ENCODE assay signal across 7 cellular contexts in genomic region chr1:1780598-1781525, GRCh38. TPM values are rescaled to one million over a fixed set of nuclear protein-coding genes. Genes with fewer than 3 reads are reported as not detected.
DNase-seq lines count a peak whose midpoint lies in the region; ATAC-seq and TF ChIP-seq lines count a peak whose summit lies in the region.

No MANE protein-coding gene starts in this region.

- H4K91ac ChIP-seq in H9 (ENCODE audit: insufficient read length, low read depth, low read length) = no peak overlapping the region

- no peak overlapping the region for H4K8ac ChIP-seq in H9 (replicated peaks; ENCODE audit: insufficient read length, low read depth, low read length)

- no peak overlapping the region for H3K14ac ChIP-seq in H9 (ENCODE audit: insufficient read depth, low read length)

- no peak for DNase-seq in H9
- DNase-seq in esophagus squamous epithelium (lab: John Stamatoyannopoulos, UW) = no peak
- no peak for DNase-seq in stimulated activated effector memory CD8-positive, alpha-beta T cell treated with anti-CD3 and anti-CD28 coated beads, Interleukin-12 subunit alpha, Interleukin-12 subunit beta, amount 100 ng/mL, for 72 hours (ENCODE audit: low spot score in 2 of 2)
- no peak for DNase-seq in foreskin melanocyte

- peak overlapping the region; percentile 94 to 98 (median 94) for H3K27ac Mint-ChIP-seq in H9
- peak overlapping the region; percentile 93 for H3K27ac Mint-ChIP-seq in stimulated activated effector memory CD8-positive, alpha-beta T cell treated with anti-CD3 and anti-CD28 coated beads, Interleukin-12 subunit alpha, Interleukin-12 subunit beta, amount 100 ng/mL, for 72 hours

- intact Hi-C loops in esophagus squamous epithelium (cut with DNase I) = no loop called here

- H3K27me3 ChIP-seq in H9 (ENCODE audit: insufficient read depth, low read length) (no peaks in the 10 kb centered on the region), esophagus squamous epithelium (no peaks in the 10 kb centered on the region)

- no peaks in the 10 kb centered on the region; a peak in 1 of 5 replicates for H3K9me3 Mint-ChIP-seq in H9
- no peaks in the 10 kb centered on the region for H3K9me3 Mint-ChIP-seq in stimulated activated effector memory CD8-positive, alpha-beta T cell treated with anti-CD3 and anti-CD28 coated beads, Interleukin-12 subunit alpha, Interleukin-12 subunit beta, amount 100 ng/mL, for 72 hours

- no peak overlapping the region for H2BK15ac ChIP-seq in H9 (ENCODE audit: low read depth, low read length)

- H4K20me1 ChIP-seq in H9 (ENCODE audit: control insufficient read depth, insufficient read depth, insufficient read length) = no peaks in the 10 kb centered on the region

- no peaks in the 10 kb centered on the region for H3K79me1 ChIP-seq in H9 (ENCODE audit: insufficient read depth, low read depth, low read length, poor library complexity, severe bottlenecking)

- WGBS in H9 (ENCODE audit: extremely low coverage, insufficient read length, low lambda C conversion rate) = no CpG with 5 or more reads among the region's 7 CpGs
- WGBS in esophagus squamous epithelium, 2 donors = 54 to 70% methylated on average over 5 of the region's 7 CpGs

- H3K27me3 Mint-ChIP-seq in H9 (ENCODE audit: low read depth) = no peaks in the 10 kb centered on the region; the same call in 1 of the 2 replicates

- no peak overlapping the region for H3K56ac ChIP-seq in H9 (ENCODE audit: insufficient read length, low read depth, low read length)

- H3K27ac ChIP-seq in H9 (ENCODE audit: insufficient read length, low read depth, low read length) (peak overlapping the region; percentile 45), esophagus squamous epithelium (peak overlapping the region; percentile 63 to 98 (median 88))

- H2AK5ac ChIP-seq in H9 (ENCODE audit: insufficient read length, low read length) = no peak overlapping the region

- no peak overlapping the region for H2AFZ ChIP-seq in H9 (ENCODE audit: low read length)

- H3K9ac ChIP-seq in H9 (ENCODE audit: extremely low read depth, insufficient read length, low read length) = no peak overlapping the region

- H3T11ph ChIP-seq in H9 (ENCODE audit: low read length) = no peak overlapping the region

- peaks cover 4 to 17% (median 15%) of the 10 kb centered on the region in 3 experiments; a peak in 6 of 7 replicates for H3K36me3 Mint-ChIP-seq in H9 (ENCODE audit: insufficient read depth in 1 of 3, low read depth in 3 of 3)
- H3K36me3 Mint-ChIP-seq in stimulated activated effector memory CD8-positive, alpha-beta T cell treated with anti-CD3 and anti-CD28 coated beads, Interleukin-12 subunit alpha, Interleukin-12 subunit beta, amount 100 ng/mL, for 72 hours = peaks cover 59% of the 10 kb centered on the region

- no peak overlapping the region; the same call in 1 of the 2 replicates for H3K4ac ChIP-seq in H9 (ENCODE audit: low read depth, low read length)

- no peak overlapping the region for H2BK5ac ChIP-seq in H9 (ENCODE audit: insufficient read length, low read length)

- H3K4me2 ChIP-seq in H9 (ENCODE audit: insufficient read depth, insufficient read length, low read length) = peak overlapping the region; percentile 85

- no peak overlapping the region for H4K5ac ChIP-seq in H9 (ENCODE audit: insufficient read length, low read depth, low read length)

- H3K18ac ChIP-seq in H9 (ENCODE audit: insufficient read length, low read depth, low read length) = peak overlapping the region; percentile 74

- H3K36me3 ChIP-seq in esophagus squamous epithelium = peaks cover 0 to 19% (median 0%) of the 10 kb centered on the region in 3 donors

- no peak overlapping the region for H3K4me3 ChIP-seq in esophagus squamous epithelium

- peaks cover 9% of the 10 kb centered on the region for H3K79me2 ChIP-seq in H9 (ENCODE audit: insufficient read depth, low read length)

- peaks cover 24% of the 10 kb centered on the region for H3K23me2 ChIP-seq in H9 (ENCODE audit: insufficient read length, low read depth, low read length, poor library complexity, severe bottlenecking)

- H2BK12ac ChIP-seq in H9 (ENCODE audit: insufficient read length, low read depth, low read length) = no peak overlapping the region

- no peak overlapping the region for H2BK20ac ChIP-seq in H9 (ENCODE audit: low read depth, low read length, poor library complexity, severe bottlenecking)

- H3K4me1 ChIP-seq in H9 (ENCODE audit: insufficient read depth, low read length) (peaks cover 18% of the 10 kb centered on the region), esophagus squamous epithelium (peaks cover 50 to 77% (median 63%) of the 10 kb centered on the region in 3 donors)

- ATAC-seq in SK-N-SH treated with all-trans-retinoic acid at 6 μM for 48 hours (peak; percentile 5; the same call in 2 of the 3 replicates), GM19351 (IDR thresholded peaks at IDR 0.05; ENCODE audit: unreplicated experiment) (no peak), HG03457 (IDR thresholded peaks at IDR 0.05; ENCODE audit: unreplicated experiment) (no peak)
- no peak for ATAC-seq in stimulated activated effector memory CD8-positive, alpha-beta T cell treated with anti-CD3 and anti-CD28 coated beads, Interleukin-12 subunit alpha, Interleukin-12 subunit beta, amount 100 ng/mL, for 72 hours

- no peak overlapping the region for H3K23ac ChIP-seq in H9 (ENCODE audit: insufficient read length, low read depth, low read length)

- no peak overlapping the region for H2BK120ac ChIP-seq in H9 (ENCODE audit: low read depth, low read length, poor library complexity, severe bottlenecking)

- H3K4me1 Mint-ChIP-seq in H9 = peaks cover 43 to 54% of the 10 kb centered on the region in 2 experiments
- peaks cover 56% of the 10 kb centered on the region for H3K4me1 Mint-ChIP-seq in stimulated activated effector memory CD8-positive, alpha-beta T cell treated with anti-CD3 and anti-CD28 coated beads, Interleukin-12 subunit alpha, Interleukin-12 subunit beta, amount 100 ng/mL, for 72 hours

- TF ChIP-seq CTCF in H9 (conservative IDR thresholded peaks at IDR 0.05) = no peak
- no peak for TF ChIP-seq CTCF in esophagus squamous epithelium (IDR thresholded peaks at IDR 0.05)

- TF ChIP-seq POLR2A in esophagus squamous epithelium (IDR thresholded peaks at IDR 0.05) = no peak

- H3K9me3 ChIP-seq in H9 (ENCODE audit: control insufficient read depth, low read depth, low read length) = no peaks in the 10 kb centered on the region
- H3K9me3 ChIP-seq in esophagus squamous epithelium = no peaks in the 10 kb centered on the region

- H3K4me3 Mint-ChIP-seq in H9 = peak overlapping the region; percentile 79 to 84; a peak in 4 of 5 replicates
- H3K4me3 Mint-ChIP-seq in stimulated activated effector memory CD8-positive, alpha-beta T cell treated with anti-CD3 and anti-CD28 coated beads, Interleukin-12 subunit alpha, Interleukin-12 subunit beta, amount 100 ng/mL, for 72 hours = peak overlapping the region; percentile 72

TF ChIP-seq in SK-N-SH treated with all-trans-retinoic acid at 6 μM for 48 hours, 23 proteins besides CTCF, POLR2A, EP300 and RAD21:
- no peak for TF ChIP-seq GLIS3 (CRISPR knock-in tag; IDR thresholded peaks at IDR 0.05)
- no peak for TF ChIP-seq OSR1 (CRISPR knock-in tag; IDR thresholded peaks at IDR 0.05)
- TF ChIP-seq ZFP3 (CRISPR knock-in tag; IDR thresholded peaks at IDR 0.05) = no peak
- TF ChIP-seq CREB5 (CRISPR knock-in tag; IDR thresholded peaks at IDR 0.05; ENCODE audit: low read depth) = no peak
- TF ChIP-seq CSDC2 (CRISPR knock-in tag; IDR thresholded peaks at IDR 0.05) = no peak
- TF ChIP-seq ZNF565 (CRISPR knock-in tag; conservative IDR thresholded peaks at IDR 0.05; ENCODE audit: low read depth) = no peak

RNA-seq across cellular contexts. Expression of gene NADK, which starts 2.6 kb away (rescaled TPM):
- total RNA-seq in H9 (2021) (104 and 105 TPM in 2 replicates), esophagus squamous epithelium (10 to 100 TPM; 36.1 to 57.6 (median 39.5) TPM)

RNA-seq across cellular contexts. Expression of gene CDK11A, which starts 56.7 kb away (rescaled TPM):
- total RNA-seq in H9 (2021) = 49.5 and 50.1 TPM in 2 replicates
- 10 to 100 TPM; 12.7 to 32.2 (median 22.4) TPM for total RNA-seq in esophagus squamous epithelium
